12 cellular contexts compared by ENCODE assay signal in genomic region chr6:134170844-134171243, GRCh38.
DNase-seq lines count a peak whose midpoint lies in the region; TF ChIP-seq lines count a peak whose summit lies in the region.
"Had no signal": no experiment of that assay in that cellular context is flagged by ENCODE, and none has a peak within 500 bp of the region (broad histone marks: within the 10 kb centered on the region; RNA-seq: fewer than 3 reads in every experiment).

No MANE protein-coding gene starts in this region.

- no peak for DNase-seq in RWPE1 (ENCODE audit: low spot score)
- DNase-seq in epithelial cell of proximal tubule (ENCODE audit: low read depth), result no peak
- DNase-seq in osteoblast (ENCODE audit: insufficient read length, low spot score, missing footprints), result no peak
- no peak for DNase-seq in stimulated activated CD4-positive, alpha-beta T cell treated with anti-CD3 and anti-CD28 coated beads, Interleukin-4, amount 100 ng/mL, for 24 hours
- no peak for DNase-seq in epidermal melanocyte (ENCODE audit: insufficient read length, low spot score)
- DNase-seq in NOMO-1 treated with DMSO at 0.1 percent for 48 hours (lab: John Stamatoyannopoulos, UW; ENCODE audit: unreplicated experiment), result no peak
- DNase-seq in NCI-H1436 treated with DMSO at 0.1 percent for 48 hours (lab: John Stamatoyannopoulos, UW), result no peak
- DNase-seq: naive B cell; NCI-H1694; stimulated activated naive CD4-positive, alpha-beta T cell treated with Interleukin-2 at 50 U/mL for 16 hours had no signal

- POLR2A ChIA-PET in RWPE1 (lab: Yijun Ruan, JAX; ENCODE audit: low non-redundant PET), result interaction anchor here (0.5 kb wide), 1 partner anchor 785 kb away, joined by 3 read pairs; no protein-coding TSS in a partner anchor

- peaks cover 0 to 5% (median 0%) of the 10 kb centered on the region in 11 experiments; a peak in 7 of 22 replicates for H3K27me3 ChIP-seq in BLaER1 treated with 17β-estradiol and CSF1 and Interleukin-3, amounts not matched to agents 10 nM and 100 nM
- H3K27me3 ChIP-seq in osteoblast (ENCODE audit: insufficient read depth, low read length), result no peaks in the 10 kb centered on the region

- H3K79me2 ChIP-seq in osteoblast (ENCODE audit: insufficient read depth, low read length), result peaks cover 35% of the 10 kb centered on the region

- peak overlapping the region in 5 of 11 experiments; percentile 12 to 100 (median 100); a peak in 9 of 22 replicates for H3K9ac ChIP-seq in BLaER1 treated with 17β-estradiol and CSF1 and Interleukin-3, amounts not matched to agents 10 nM and 100 nM

- H3K9me3 ChIP-seq in BLaER1 treated with 17β-estradiol and CSF1 and Interleukin-3, amounts not matched to agents 10 nM and 100 nM (replicated peaks in 1 of 11), result no peaks in the 10 kb centered on the region
- H3K9me3 ChIP-seq in osteoblast (ENCODE audit: low read depth, low read length), result no peaks in the 10 kb centered on the region

- peaks cover 58 to 63% (median 62%) of the 10 kb centered on the region in 11 experiments for H3K36me3 ChIP-seq in BLaER1 treated with 17β-estradiol and CSF1 and Interleukin-3, amounts not matched to agents 10 nM and 100 nM
- peaks cover 58% of the 10 kb centered on the region for H3K36me3 ChIP-seq in osteoblast (ENCODE audit: insufficient read depth, low read length)
- H3K36me3 ChIP-seq: cardiac muscle cell had no signal

- peak overlapping the region in 3 of 11 experiments; percentile 98 to 100 (median 100); a peak in 6 of 22 replicates for H3K27ac ChIP-seq in BLaER1 treated with 17β-estradiol and CSF1 and Interleukin-3, amounts not matched to agents 10 nM and 100 nM
- H3K27ac ChIP-seq in RWPE1 (peak overlapping the region; percentile 51), osteoblast (ENCODE audit: low read depth, low read length) (no peak overlapping the region)
- H3K27ac ChIP-seq: cardiac muscle cell had no signal

- CTCF ChIA-PET in RWPE1 (lab: Yijun Ruan, JAX), result interaction anchor here (0.6 to 2.3 kb wide), 2 partner anchors 542 to 652 kb away, joined by 3 to 10 read pairs; no protein-coding TSS in a partner anchor

- no peak for TF ChIP-seq CTCF in RWPE1 (conservative IDR thresholded peaks at IDR 0.05; ENCODE audit: low read depth)
- TF ChIP-seq CTCF in epithelial cell of proximal tubule (conservative IDR thresholded peaks at IDR 0.05; ENCODE audit: low read depth, low read length), result peak; percentile 20
- no peak for TF ChIP-seq CTCF in osteoblast (IDR thresholded peaks at IDR 0.05; ENCODE audit: extremely low read depth, low read depth, low read length)

- H4K20me1 ChIP-seq in BLaER1 treated with 17β-estradiol and CSF1 and Interleukin-3, amounts not matched to agents 10 nM and 100 nM, result peaks cover 38 to 81% (median 52%) of the 10 kb centered on the region in 11 experiments
- H4K20me1 ChIP-seq in osteoblast (ENCODE audit: insufficient read depth, low read length), result peaks cover 51% of the 10 kb centered on the region

- H2AFZ ChIP-seq in osteoblast (ENCODE audit: low read length), result no peak overlapping the region

- H3K4me1 ChIP-seq in BLaER1 treated with 17β-estradiol and CSF1 and Interleukin-3, amounts not matched to agents 10 nM and 100 nM, result peaks cover 10 to 49% (median 40%) of the 10 kb centered on the region in 10 experiments; a peak in 18 of 20 replicates
- peaks cover 34% of the 10 kb centered on the region for H3K4me1 ChIP-seq in osteoblast (ENCODE audit: insufficient read depth, low read length)

- H3K4me2 ChIP-seq in BLaER1 treated with 17β-estradiol and CSF1 and Interleukin-3, amounts not matched to agents 10 nM and 100 nM, result peak overlapping the region; percentile 2 to 96 (median 85); a peak in 19 of 22 replicates
- H3K4me2 ChIP-seq in osteoblast (ENCODE audit: insufficient read depth, low read length), result peak overlapping the region; percentile 76

- H3K4me3 ChIP-seq in BLaER1 treated with 17β-estradiol and CSF1 and Interleukin-3, amounts not matched to agents 10 nM and 100 nM, result peak overlapping the region in 6 of 10 experiments; percentile 22 to 90 (median 83); a peak in 10 of 20 replicates
- peak overlapping the region; percentile 84 for H3K4me3 ChIP-seq in epithelial cell of proximal tubule (ENCODE audit: low read depth, low read length)
- peak overlapping the region; percentile 89 for H3K4me3 ChIP-seq in osteoblast (ENCODE audit: insufficient read depth, low read length)
- H3K4me3 ChIP-seq: cardiac muscle cell had no signal
